In the genomic region with DNA sequence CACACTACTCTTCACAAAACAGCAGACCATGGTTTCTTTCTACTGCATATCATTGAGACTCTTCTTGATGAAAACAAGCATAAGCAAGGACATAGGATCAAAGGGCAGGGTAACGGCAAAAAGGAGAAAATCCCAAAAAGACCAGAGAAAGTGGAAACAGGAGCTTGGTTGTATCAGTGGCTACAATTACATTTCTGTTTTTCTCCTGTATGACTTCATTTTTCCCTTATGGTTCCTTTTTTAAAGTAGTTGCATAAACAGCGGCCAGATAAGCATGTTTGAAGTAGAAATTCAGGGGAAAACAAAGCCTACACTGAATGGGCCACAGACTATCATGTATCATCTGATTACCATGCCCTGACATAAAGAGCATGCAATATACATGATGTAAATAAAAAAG, we compare ENCODE assay signal across 10 cellular contexts. TPM values are rescaled to one million over a fixed set of nuclear protein-coding genes. Genes with fewer than 3 reads are reported as not detected.
A peak's percentile ranks its signal among the peaks of the same experiment; 100 is the strongest.
DNase-seq lines count a peak whose midpoint lies in the region; ATAC-seq and TF ChIP-seq lines count a peak whose summit lies in the region.
"Had no signal": no experiment of that assay in that cellular context is flagged by ENCODE, and none has a peak within 500 bp of the region (broad histone marks: within the 10 kb centered on the region; RNA-seq: fewer than 3 reads in every experiment).

No MANE protein-coding gene starts in this region.

- no peaks in the 10 kb centered on the region for H3K27me3 Mint-ChIP-seq in effector memory CD8-positive, alpha-beta T cell

- H2AFZ ChIP-seq in OCI-LY1 (ENCODE audit: low read length), result no peak overlapping the region
- H2AFZ ChIP-seq: parathyroid adenoma had no signal

- H3K36me3 Mint-ChIP-seq in effector memory CD8-positive, alpha-beta T cell (ENCODE audit: insufficient read depth), result peaks cover 7% of the 10 kb centered on the region

- peak overlapping the region; percentile 33 to 84 for H3K4me3 Mint-ChIP-seq in effector memory CD8-positive, alpha-beta T cell

- H3K4me1 ChIP-seq in OCI-LY1 (ENCODE audit: insufficient read depth, low read length, severe bottlenecking) (peaks cover 41% of the 10 kb centered on the region), psoas muscle (peaks cover 52% of the 10 kb centered on the region)

- H3F3A ChIP-seq in OCI-LY1 (ENCODE audit: insufficient read depth, low read length), result no peaks in the 10 kb centered on the region

- H3K4me3 ChIP-seq in OCI-LY1 (ENCODE audit: low read depth, low read length, poor library complexity, severe bottlenecking) (peak overlapping the region; percentile 75), psoas muscle (peak overlapping the region; percentile 91)

- no peaks in the 10 kb centered on the region for H3K9me3 Mint-ChIP-seq in effector memory CD8-positive, alpha-beta T cell

- H3K27ac ChIP-seq in OCI-LY1 (ENCODE audit: low read depth, low read length, poor library complexity, severe bottlenecking) (no peak overlapping the region), psoas muscle (peak overlapping the region; percentile 99)
- H3K27ac ChIP-seq: parathyroid adenoma had no signal

- ATAC-seq in effector memory CD8-positive, alpha-beta T cell (replicated peaks), result no peak
- no peak for ATAC-seq in psoas muscle
- ATAC-seq in left lobe of liver, result no peak
- ATAC-seq in GM19463 (IDR thresholded peaks at IDR 0.05; ENCODE audit: unreplicated experiment), result no peak

- H3K27ac Mint-ChIP-seq in effector memory CD8-positive, alpha-beta T cell, result no peak overlapping the region

- peak overlapping the region; percentile 99 for H3K4me2 ChIP-seq in OCI-LY1 (ENCODE audit: low read length)

- H3K9me2 ChIP-seq in OCI-LY1 (ENCODE audit: low read depth, low read length), result no peaks in the 10 kb centered on the region

- intact Hi-C loops in psoas muscle (cut with DNase I), result loop anchor here (5.0 kb wide), 3 partner anchors 40 to 55 kb away; no protein-coding TSS in a partner anchor

- 43 to 55% (median 45%) methylated on average over 2 of the region's 2 CpGs for WGBS in psoas muscle, 3 donors

- H3K36me3 ChIP-seq in OCI-LY1 (ENCODE audit: insufficient read depth, low read length), result peaks cover 3% of the 10 kb centered on the region; the same call in 1 of the 2 replicates
- H3K36me3 ChIP-seq in psoas muscle (ENCODE audit: insufficient read depth in 1 of 2, low read depth in 1 of 2), result peaks cover 0 to 10% of the 10 kb centered on the region in 2 donors

- peaks cover 74% of the 10 kb centered on the region for H3K79me2 ChIP-seq in OCI-LY1 (ENCODE audit: insufficient read depth, low read length)

- no peaks in the 10 kb centered on the region for H4K20me1 ChIP-seq in OCI-LY1 (ENCODE audit: insufficient read depth, low read length)

- H3K4me1 Mint-ChIP-seq in effector memory CD8-positive, alpha-beta T cell (ENCODE audit: low read depth in 2 of 2), result peaks cover 49 to 67% of the 10 kb centered on the region in 2 donors

- TF ChIP-seq CTCF in OCI-LY1 (IDR thresholded peaks at IDR 0.05; ENCODE audit: low read length) (no peak), psoas muscle (IDR thresholded peaks at IDR 0.05) (no peak)

- DNase-seq in GF-D8 (lab: John Stamatoyannopoulos, UW) (peak; percentile 6), psoas muscle (no peak), occipital lobe (lab: John Stamatoyannopoulos, UW) (no peak), left lobe of liver (ENCODE audit: low spot score) (no peak)
- no peak for DNase-seq in effector memory CD8-positive, alpha-beta T cell
- DNase-seq: activated CD4-positive, alpha-beta T cell treated with anti-CD3 and anti-CD28 coated beads for 4 hours; NCI-H2171 treated with DMSO at 0.1 percent for 48 hours had no signal

- H3K27me3 ChIP-seq in OCI-LY1 (ENCODE audit: insufficient read depth, low read length) (no peaks in the 10 kb centered on the region), psoas muscle (ENCODE audit: insufficient read depth in 3 of 3, low read length in 2 of 3) (no peaks in the 10 kb centered on the region)

- no peak overlapping the region; the same call in 1 of the 2 replicates for H3K9ac ChIP-seq in OCI-LY1 (ENCODE audit: low read length)
- H3K9ac ChIP-seq: parathyroid adenoma had no signal

- H3K9me3 ChIP-seq in OCI-LY1 (ENCODE audit: low read length), result no peaks in the 10 kb centered on the region
- H3K9me3 ChIP-seq in psoas muscle, result no peaks in the 10 kb centered on the region

RNA-seq across cellular contexts. Expression of a gene that starts 4.6 kb away (rescaled TPM):
- total RNA-seq in psoas muscle (100 to 1,000 TPM; 158 to 532 (median 327) TPM), occipital lobe (83.1 TPM), left lobe of liver (23.6 TPM)
- polyA plus RNA-seq in psoas muscle, result 100 to 1,000 TPM in 2 of 3 donors, 10 to 100 TPM in 1; 52.4 to 596 (median 201) TPM
